In genomic region chr4:149910604-149911367, GRCh38 we compare ENCODE assay signal across 20 cellular contexts.
A peak's percentile ranks its signal among the peaks of the same experiment; 100 is the strongest.
DNase-seq lines count a peak whose midpoint lies in the region; ATAC-seq and TF ChIP-seq lines count a peak whose summit lies in the region.
"Had no signal": no experiment of that assay in that cellular context is flagged by ENCODE, and none has a peak within 500 bp of the region (broad histone marks: within the 10 kb centered on the region; RNA-seq: fewer than 3 reads in every experiment).

No MANE protein-coding gene starts in this region.

- H3K27me3 ChIP-seq in colonic mucosa (no peaks in the 10 kb centered on the region), mesenchymal stem cell (ENCODE audit: control insufficient read depth in 1 of 2, insufficient read depth in 1 of 2, low read length in 2 of 2) (no peaks in the 10 kb centered on the region), aorta (ENCODE audit: control insufficient read depth in 1 of 2, insufficient read depth in 2 of 2, low read length in 1 of 2) (no peaks in the 10 kb centered on the region)
- H3K27me3 ChIP-seq: Peyer's patch had no signal

- peak overlapping the region; percentile 85 for H3K27ac Mint-ChIP-seq in Calu3 (ENCODE audit: unreplicated experiment)

- intact Hi-C loops in Calu3 (cut with micrococcal nuclease; ENCODE audit: unreplicated experiment): loop anchor here (5.0 kb wide), 1 partner anchor 52 kb away; no protein-coding TSS in a partner anchor
- intact Hi-C loops in colonic mucosa (cut with DNase I): no loop called here
- intact Hi-C loops in aorta (cut with DNase I): no loop called here

- no peaks in the 10 kb centered on the region for H3K79me1 ChIP-seq in mesenchymal stem cell (replicated peaks; ENCODE audit: low read length, poor library complexity, severe bottlenecking)

- H3K27ac ChIP-seq in colonic mucosa (peak overlapping the region; percentile 63), mesenchymal stem cell (ENCODE audit: low read length, poor library complexity, severe bottlenecking) (no peak overlapping the region), aorta (ENCODE audit: low read depth in 1 of 2, low read length in 2 of 2) (no peak overlapping the region)
- H3K27ac ChIP-seq: C4-2B, Peyer's patch had no signal

- no peak overlapping the region for H3K18ac ChIP-seq in mesenchymal stem cell (ENCODE audit: low read depth in 1 of 2, low read length in 2 of 2)

- no peak overlapping the region for H2BK12ac ChIP-seq in mesenchymal stem cell (ENCODE audit: low read length in 2 of 2)

- H3K9ac ChIP-seq in colonic mucosa (ENCODE audit: low read depth in 2 of 2, low read length in 2 of 2): no peak overlapping the region
- H3K9ac ChIP-seq in mesenchymal stem cell (ENCODE audit: low read length): peak overlapping the region; percentile 68
- H3K9ac ChIP-seq: SK-N-SH had no signal

- H2BK120ac ChIP-seq in mesenchymal stem cell (ENCODE audit: low read depth, low read length): no peak overlapping the region

- no peak overlapping the region for H2BK5ac ChIP-seq in mesenchymal stem cell (ENCODE audit: low read depth, low read length, poor library complexity, severe bottlenecking)

- H3K9me3 Mint-ChIP-seq in Calu3 (ENCODE audit: low read depth, unreplicated experiment): no peaks in the 10 kb centered on the region

- H3K27me3 Mint-ChIP-seq in Calu3 (ENCODE audit: unreplicated experiment): no peaks in the 10 kb centered on the region

- no peak overlapping the region for H3K4me3 ChIP-seq in colonic mucosa
- no peak overlapping the region for H3K4me3 ChIP-seq in mesenchymal stem cell (ENCODE audit: insufficient read depth in 1 of 2, low read depth in 1 of 2, low read length in 2 of 2)
- H3K4me3 ChIP-seq in aorta (ENCODE audit: low read length in 2 of 2): no peak overlapping the region
- H3K4me3 ChIP-seq: Peyer's patch had no signal

- H3K23ac ChIP-seq in mesenchymal stem cell (ENCODE audit: low read length in 2 of 2): no peak overlapping the region

- H3K14ac ChIP-seq in mesenchymal stem cell (ENCODE audit: low read length in 2 of 2): no peak overlapping the region

- H3K9me3 ChIP-seq in colonic mucosa (no peaks in the 10 kb centered on the region), mesenchymal stem cell (ENCODE audit: control insufficient read depth, low read length) (no peaks in the 10 kb centered on the region), aorta (ENCODE audit: control insufficient read depth, low read length) (no peaks in the 10 kb centered on the region)
- H3K9me3 ChIP-seq: Peyer's patch, SK-N-SH had no signal

- WGBS in mesenchymal stem cell: 80% methylated on average over 1 of the region's 2 CpGs
- 49 to 51% methylated on average over 2 of the region's 2 CpGs for WGBS in aorta, 2 donors

- H3K4me1 Mint-ChIP-seq in Calu3 (ENCODE audit: low read depth, unreplicated experiment): peaks cover 30% of the 10 kb centered on the region

- H3K4ac ChIP-seq in mesenchymal stem cell (ENCODE audit: low read depth in 1 of 2, low read length in 2 of 2): no peak overlapping the region

- H3K36me3 Mint-ChIP-seq in Calu3 (ENCODE audit: insufficient read depth, unreplicated experiment): no peaks in the 10 kb centered on the region

- H4K8ac ChIP-seq in mesenchymal stem cell (ENCODE audit: low read length): no peak overlapping the region

- H2AK5ac ChIP-seq in mesenchymal stem cell (ENCODE audit: low read length, severe bottlenecking): no peak overlapping the region

- no peak overlapping the region for H2BK15ac ChIP-seq in mesenchymal stem cell (ENCODE audit: low read depth, poor library complexity, severe bottlenecking)

- no peak overlapping the region for H4K91ac ChIP-seq in mesenchymal stem cell (ENCODE audit: low read length)

- no peak overlapping the region for H2AFZ ChIP-seq in mesenchymal stem cell (ENCODE audit: low read depth, low read length)

- ATAC-seq in HG03378 (IDR thresholded peaks at IDR 0.05; ENCODE audit: unreplicated experiment): peak; percentile 39
- no peak for ATAC-seq in aorta (ENCODE audit: low FRiP score)
- ATAC-seq: Right ventricle myocardium inferior had no signal

- TF ChIP-seq CTCF in Calu3 (IDR thresholded peaks at IDR 0.05; ENCODE audit: unreplicated experiment): no peak
- TF ChIP-seq CTCF in colonic mucosa (IDR thresholded peaks at IDR 0.05): no peak

- CTCF ChIA-PET in Calu3 (lab: Charles Lee): no interaction called here

- no TSS peak for BruUV-seq in Calu3 (replicated peaks; lab: Mats Ljungman, UMichigan)

- DNase-seq in Calu3 (no peak), colonic mucosa (peak; percentile 60), mesenchymal stem cell (no peak), AG08395 (ENCODE audit: low spot score) (no peak), OCI-M1 (lab: John Stamatoyannopoulos, UW) (no peak), aorta (no peak), islet precursor cell (no peak)
- DNase-seq: DMS 273 treated with DMSO at 0.1 percent for 48 hours, EL, KBM-7, MV-4-11, NCI-H1417 treated with DMSO at 0.1 percent for 48 hours, NCI-H1930, NCI-H2171, NCI-H446 treated with DMSO at 0.1 percent for 48 hours, Peyer's patch, SK-N-SH had no signal

- H3K4me3 Mint-ChIP-seq in Calu3 (ENCODE audit: low read depth, unreplicated experiment): no peak overlapping the region

- H3K4me2 ChIP-seq in mesenchymal stem cell (ENCODE audit: low read length, poor library complexity, severe bottlenecking): no peak overlapping the region
- H3K4me2 ChIP-seq: SK-N-SH had no signal

- no peaks in the 10 kb centered on the region for H3K4me1 ChIP-seq in colonic mucosa
- H3K4me1 ChIP-seq in mesenchymal stem cell (ENCODE audit: control insufficient read depth, insufficient read depth, low read depth, low read length): peaks cover 2% of the 10 kb centered on the region
- no peaks in the 10 kb centered on the region for H3K4me1 ChIP-seq in aorta (ENCODE audit: control insufficient read depth in 1 of 2, insufficient read depth in 2 of 2, low read length in 2 of 2)
- H3K4me1 ChIP-seq: Peyer's patch had no signal

- no peaks in the 10 kb centered on the region for H3K36me3 ChIP-seq in colonic mucosa
- H3K36me3 ChIP-seq in mesenchymal stem cell (ENCODE audit: control insufficient read depth in 1 of 2, insufficient read depth in 2 of 2, low read depth in 1 of 2, low read length in 2 of 2): no peaks in the 10 kb centered on the region
- H3K36me3 ChIP-seq in aorta (ENCODE audit: control insufficient read depth in 1 of 2, insufficient read depth in 2 of 2, low read length in 1 of 2): no peaks in the 10 kb centered on the region
- H3K36me3 ChIP-seq: Peyer's patch had no signal
